Comparison of ENCODE assay signal across 23 cellular contexts in the genomic region with DNA sequence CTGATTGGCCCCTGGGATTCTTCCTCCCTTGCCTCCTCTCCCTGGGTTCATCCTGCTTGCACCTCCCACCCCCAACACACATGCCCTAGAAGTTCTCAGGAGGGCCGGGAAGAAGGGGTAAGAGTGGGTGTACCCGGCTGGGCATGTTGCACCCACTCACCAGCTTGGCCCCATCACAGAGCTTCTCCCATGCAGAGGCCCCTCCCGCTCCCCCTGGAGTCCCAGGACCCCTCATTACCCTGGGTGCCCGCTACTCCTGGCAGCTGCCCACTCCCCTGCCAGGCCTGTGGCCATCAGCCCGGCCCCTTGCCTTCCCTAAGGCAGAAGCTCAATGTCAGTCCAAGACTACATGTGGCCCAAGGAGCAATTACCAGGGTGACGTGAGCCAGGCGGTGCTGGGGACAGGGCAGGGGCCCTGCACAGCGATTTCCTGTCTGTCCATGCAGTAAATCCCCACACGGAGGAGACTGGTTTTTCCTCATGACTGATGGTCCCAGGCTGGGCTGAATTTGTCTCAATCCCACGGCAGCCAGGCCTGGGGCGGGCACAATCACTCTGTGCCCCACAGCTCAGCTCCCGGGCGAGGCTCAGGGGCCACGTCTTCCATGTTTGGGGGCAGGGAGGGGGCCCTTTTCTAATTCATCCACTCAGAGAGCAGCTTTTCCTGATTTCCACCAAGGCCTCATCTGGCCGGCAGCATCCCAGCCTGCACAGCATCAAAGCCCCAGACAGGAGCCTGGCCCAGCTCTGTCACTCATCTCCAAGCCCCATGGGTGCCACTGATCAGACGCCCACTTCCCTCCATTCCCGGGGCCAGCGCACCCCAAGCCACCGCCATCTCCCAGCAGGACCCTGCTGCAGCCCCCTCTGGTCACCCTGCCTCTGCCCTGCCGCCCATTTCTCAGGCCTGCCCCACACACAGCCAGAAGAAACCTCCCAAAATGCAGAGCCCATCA.
DNase-seq lines count a peak whose midpoint lies in the region; ATAC-seq and TF ChIP-seq lines count a peak whose summit lies in the region.
"Had no signal": no experiment of that assay in that cellular context is flagged by ENCODE, and none has a peak within 500 bp of the region (broad histone marks: within the 10 kb centered on the region; RNA-seq: fewer than 3 reads in every experiment).

No MANE protein-coding gene starts in this region.

- no peak overlapping the region for H2BK120ac ChIP-seq in mesenchymal stem cell (ENCODE audit: low read depth, low read length)

- H2BK12ac ChIP-seq in mesenchymal stem cell (ENCODE audit: low read length in 2 of 2), result no peak overlapping the region

- H3K27ac ChIP-seq in heart right ventricle, result no peak overlapping the region
- H3K27ac ChIP-seq in SJCRH30, result no peak overlapping the region
- no peak overlapping the region for H3K27ac ChIP-seq in mesenchymal stem cell (ENCODE audit: low read length, poor library complexity, severe bottlenecking)
- H3K27ac ChIP-seq in gastroesophageal sphincter, result no peak overlapping the region
- H3K27ac ChIP-seq: BLaER1 had no signal

- TF ChIP-seq CTCF in heart right ventricle (IDR thresholded peaks at IDR 0.05) (no peak), gastroesophageal sphincter (IDR thresholded peaks at IDR 0.05) (no peak)

- no peaks in the 10 kb centered on the region for H3K79me1 ChIP-seq in mesenchymal stem cell (replicated peaks; ENCODE audit: low read length, poor library complexity, severe bottlenecking)

- no peak overlapping the region for H3K4me2 ChIP-seq in mesenchymal stem cell (ENCODE audit: low read length, poor library complexity, severe bottlenecking)
- H3K4me2 ChIP-seq: BLaER1 had no signal

- H3K27me3 ChIP-seq in heart right ventricle (peaks cover 0 to 17% (median 0%) of the 10 kb centered on the region in 7 donors), SJCRH30 (no peaks in the 10 kb centered on the region), mesenchymal stem cell (ENCODE audit: control insufficient read depth in 1 of 2, insufficient read depth in 1 of 2, low read length in 2 of 2) (peaks cover 0 to 29% of the 10 kb centered on the region in 2 experiments), gastroesophageal sphincter (peaks cover 42% of the 10 kb centered on the region)
- H3K27me3 ChIP-seq: BLaER1 had no signal

- H2BK5ac ChIP-seq in mesenchymal stem cell (ENCODE audit: low read depth, low read length, poor library complexity, severe bottlenecking), result no peak overlapping the region

- no peak overlapping the region for H3K18ac ChIP-seq in mesenchymal stem cell (ENCODE audit: low read depth in 1 of 2, low read length in 2 of 2)

- peaks cover 0 to 8% (median 0%) of the 10 kb centered on the region in 9 donors for H3K4me1 ChIP-seq in heart right ventricle
- no peaks in the 10 kb centered on the region for H3K4me1 ChIP-seq in SJCRH30
- H3K4me1 ChIP-seq in mesenchymal stem cell (ENCODE audit: control insufficient read depth, insufficient read depth, low read depth, low read length), result peaks cover 9% of the 10 kb centered on the region
- H3K4me1 ChIP-seq in gastroesophageal sphincter, result peaks cover 0 to 16% (median 8%) of the 10 kb centered on the region in 3 donors

- WGBS in heart right ventricle, 2 donors, result 60 to 69% methylated on average over 20 of the region's 20 CpGs
- 62% methylated on average over 20 of the region's 20 CpGs for WGBS in mesenchymal stem cell
- WGBS in gastroesophageal sphincter (ENCODE audit: low coverage in 1 of 2), 2 donors, result 68 to 86% methylated on average over 2 to 3 of the region's 20 CpGs

- no peak overlapping the region for H3K23ac ChIP-seq in mesenchymal stem cell (ENCODE audit: low read length in 2 of 2)

- ATAC-seq in Right ventricle myocardium inferior (no peak), heart right ventricle (no peak), gastroesophageal sphincter (no peak)
- ATAC-seq: HepG2, K562 had no signal

- H3K4ac ChIP-seq in mesenchymal stem cell (ENCODE audit: low read depth in 1 of 2, low read length in 2 of 2), result no peak overlapping the region

- no peak overlapping the region for H3K9ac ChIP-seq in mesenchymal stem cell (ENCODE audit: low read length)
- H3K9ac ChIP-seq: BLaER1 had no signal

- H3K36me3 ChIP-seq in heart right ventricle (no peaks in the 10 kb centered on the region), SJCRH30 (no peaks in the 10 kb centered on the region), mesenchymal stem cell (ENCODE audit: control insufficient read depth in 1 of 2, insufficient read depth in 2 of 2, low read depth in 1 of 2, low read length in 2 of 2) (no peaks in the 10 kb centered on the region), gastroesophageal sphincter (no peaks in the 10 kb centered on the region)
- H3K36me3 ChIP-seq: BLaER1 had no signal

- no peak overlapping the region for H3K14ac ChIP-seq in mesenchymal stem cell (ENCODE audit: low read length in 2 of 2)

- H4K8ac ChIP-seq in mesenchymal stem cell (ENCODE audit: low read length), result no peak overlapping the region

- TF ChIP-seq EP300 in gastroesophageal sphincter (IDR thresholded peaks at IDR 0.05), result no peak

- no peak overlapping the region for H3K4me3 ChIP-seq in heart right ventricle
- H3K4me3 ChIP-seq in SJCRH30, result no peak overlapping the region
- no peak overlapping the region for H3K4me3 ChIP-seq in mesenchymal stem cell (ENCODE audit: insufficient read depth in 1 of 2, low read depth in 1 of 2, low read length in 2 of 2)
- no peak overlapping the region for H3K4me3 ChIP-seq in gastroesophageal sphincter
- H3K4me3 ChIP-seq: BLaER1, K562 had no signal

- DNase-seq in Right ventricle myocardium inferior (ENCODE audit: missing footprints) (peak; percentile 50), heart right ventricle (no peak), SJCRH30 (peak; percentile 12 to 13), mesenchymal stem cell (peak; percentile 5), NCI-H69 (lab: John Stamatoyannopoulos, UW) (no peak), occipital lobe (lab: John Stamatoyannopoulos, UW) (no peak)
- DNase-seq: CD4-positive, CD25-positive, alpha-beta regulatory T cell; DMS153; DND-41; Kasumi-1; MV-4-11; NCI-H1105 treated with DMSO at 0.1 percent for 48 hours; NCI-H146; NCI-H1930; NCI-H2107; NCI-H524; NCI-H774; RPMI8226; SHP77 treated with DMSO at 0.1 percent for 48 hours had no signal

- H3K9me3 ChIP-seq in heart right ventricle, result no peaks in the 10 kb centered on the region
- no peaks in the 10 kb centered on the region for H3K9me3 ChIP-seq in SJCRH30 (replicated peaks)
- H3K9me3 ChIP-seq in mesenchymal stem cell (ENCODE audit: control insufficient read depth, low read length), result peaks cover 4% of the 10 kb centered on the region
- H3K9me3 ChIP-seq in gastroesophageal sphincter, result no peaks in the 10 kb centered on the region
- H3K9me3 ChIP-seq: BLaER1 had no signal

- H2AK5ac ChIP-seq in mesenchymal stem cell (ENCODE audit: low read length, severe bottlenecking), result no peak overlapping the region

- H4K91ac ChIP-seq in mesenchymal stem cell (ENCODE audit: low read length), result no peak overlapping the region

- H2BK15ac ChIP-seq in mesenchymal stem cell (ENCODE audit: low read depth, poor library complexity, severe bottlenecking), result no peak overlapping the region

- no peak overlapping the region for H2AFZ ChIP-seq in mesenchymal stem cell (ENCODE audit: low read depth, low read length)

- no peak for TF ChIP-seq POLR2A in gastroesophageal sphincter (IDR thresholded peaks at IDR 0.05)

- intact Hi-C loops in Right ventricle myocardium inferior (cut with DNase I), result no loop called here
- intact Hi-C loops in heart right ventricle (cut with DNase I), result no loop called here

Comparison
In these comparisons a context has a peak if more than half of its experiments do, and no peak if none do; other contexts are left out.
1. DNase-seq: peak in Right ventricle myocardium inferior (single experiment), SJCRH30 (2 of 2) and mesenchymal stem cell (single experiment); none in heart right ventricle (0 of 2), NCI-H69 (single experiment) and occipital lobe (single experiment).